ENCODE assay signal across 18 cellular contexts in the genomic region with DNA sequence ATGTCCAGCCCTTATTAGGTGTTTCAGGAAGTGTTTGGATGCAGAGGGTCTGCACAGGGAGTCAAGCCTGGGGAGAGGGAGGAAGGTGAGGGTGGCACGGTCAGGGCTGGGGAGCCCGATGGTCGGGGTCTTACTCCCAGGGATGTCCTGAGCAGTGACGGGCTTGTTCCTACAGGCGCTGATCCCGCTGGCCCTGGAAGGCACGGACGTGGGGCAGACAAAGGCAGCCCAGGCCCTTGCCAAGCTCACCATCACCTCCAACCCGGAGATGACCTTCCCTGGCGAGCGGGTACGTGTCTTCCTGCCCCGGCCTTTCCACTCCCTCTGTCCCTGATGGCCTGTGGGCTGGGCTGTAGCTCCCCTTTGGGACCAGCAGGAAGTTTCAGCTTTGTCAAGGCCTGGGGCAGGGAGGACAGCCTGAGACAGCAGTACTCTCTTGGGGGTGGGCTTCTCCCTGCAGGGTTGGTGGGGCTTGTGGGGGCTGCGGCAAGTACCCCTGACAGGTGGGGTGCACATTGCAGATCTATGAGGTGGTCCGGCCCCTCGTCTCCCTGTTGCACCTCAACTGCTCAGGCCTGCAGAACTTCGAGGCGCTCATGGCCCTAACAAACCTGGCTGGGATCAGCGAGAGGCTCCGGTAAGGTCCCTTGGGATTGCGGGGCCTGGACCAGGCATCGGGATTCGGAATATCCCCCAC.
"Had no signal": no experiment of that assay in that cellular context is flagged by ENCODE, and none has a peak within 500 bp of the region (broad histone marks: within the 10 kb centered on the region; RNA-seq: fewer than 3 reads in every experiment).

No MANE protein-coding gene starts in this region.

- ATAC-seq: activated CD4-positive, CD25-positive, alpha-beta regulatory T cell treated with anti-CD3 and anti-CD28 coated beads, Interleukin-2, amount 50 U/mL, for 24 hours; activated naive CD8-positive, alpha-beta T cell treated with anti-CD3 and anti-CD28 coated beads, Interleukin-2, amount 50 U/mL, for 24 hours; natural killer cell treated with Interleukin-12 subunit alpha and Interleukin-12 subunit beta and Interleukin-15 and Interleukin-18, amount 100 ng/mL, for 72 hours; T-cell had no signal

- DNase-seq: activated CD4-positive, alpha-beta T cell treated with anti-CD3 and anti-CD28 coated beads, Interleukin-2, amount 50 U/mL, for 1 hour; activated naive CD4-positive, alpha-beta T cell; activated naive CD8-positive, alpha-beta T cell treated with anti-CD3 and anti-CD28 coated beads, Interleukin-2, amount 50 U/mL, for 24 hours; aorta; esophagus squamous epithelium; glutamatergic neuron; hypothalamus; mesenchymal stem cell; nucleus accumbens; T-cell; T1000 had no signal

- H3K9me3 ChIP-seq: esophagus squamous epithelium, right atrium auricular region, suprapubic skin had no signal

- H3K4me3 ChIP-seq: cardiac muscle cell, esophagus squamous epithelium, right atrium auricular region, suprapubic skin had no signal

- H3K27ac ChIP-seq: cardiac muscle cell, right atrium auricular region, suprapubic skin had no signal

- FAIRE-seq: endometrium, small intestine had no signal

- H3K27me3 ChIP-seq: cardiac muscle cell, esophagus squamous epithelium, right atrium auricular region, suprapubic skin had no signal
